14 cellular contexts compared by ENCODE assay signal in genomic region chr14:103859416-103860202, GRCh38. TPM values are rescaled to one million over a fixed set of nuclear protein-coding genes. Genes with fewer than 3 reads are reported as not detected.
DNase-seq lines count a peak whose midpoint lies in the region; ATAC-seq and TF ChIP-seq lines count a peak whose summit lies in the region.
"Had no signal": no experiment of that assay in that cellular context is flagged by ENCODE, and none has a peak within 500 bp of the region (broad histone marks: within the 10 kb centered on the region; RNA-seq: fewer than 3 reads in every experiment).

No MANE protein-coding gene starts in this region.

- H3K36me3 Mint-ChIP-seq in T-helper 17 cell (ENCODE audit: low read depth) = no peaks in the 10 kb centered on the region

- peak overlapping the region; percentile 1 for H3K14ac ChIP-seq in neuronal stem cell (ENCODE audit: low read length)

- H3K36me3 ChIP-seq in neuronal stem cell (replicated peaks in 1 of 2; ENCODE audit: control insufficient read depth in 2 of 2, insufficient read depth in 2 of 2, low read length in 2 of 2) (no peaks in the 10 kb centered on the region), transverse colon (no peaks in the 10 kb centered on the region)

- H3K4ac ChIP-seq in neuronal stem cell (ENCODE audit: low read length) = no peak overlapping the region

- no peak overlapping the region for H3K18ac ChIP-seq in neuronal stem cell (ENCODE audit: low read length)

- no peak overlapping the region for H4K8ac ChIP-seq in neuronal stem cell (ENCODE audit: low read depth, low read length)

- DNase-seq in left ventricle myocardium superior (peak; percentile 30), cardiac septum (ENCODE audit: low spot score) (no peak), right cardiac atrium (no peak), neuronal stem cell (ENCODE audit: low spot score) (no peak), T-helper 17 cell (no peak), transverse colon (no peak)
- no peak for DNase-seq in effector CD4-positive, alpha-beta T cell
- DNase-seq: GF-D8, NCI-H1092, NCI-H146, NCI-H2081 treated with DMSO at 0.1 percent for 48 hours, NCI-H510A had no signal

- H2BK12ac ChIP-seq in neuronal stem cell (ENCODE audit: low read length) = no peak overlapping the region

- H2AFZ ChIP-seq in neuronal stem cell (ENCODE audit: low read length) = no peak overlapping the region
- H2AFZ ChIP-seq: GM23338 had no signal

- peaks cover 14% of the 10 kb centered on the region for H3K27me3 Mint-ChIP-seq in T-helper 17 cell

- H3K79me1 ChIP-seq in neuronal stem cell (ENCODE audit: low read depth, low read length) = no peaks in the 10 kb centered on the region

- peak overlapping the region; percentile 13 for H3K23ac ChIP-seq in neuronal stem cell (ENCODE audit: low read depth, low read length, poor library complexity)

- no peak for TF ChIP-seq POLR2A in transverse colon (IDR thresholded peaks at IDR 0.05)

- H3K27me3 ChIP-seq in right cardiac atrium (ENCODE audit: control insufficient read depth, insufficient read depth) (no peaks in the 10 kb centered on the region), neuronal stem cell (ENCODE audit: control insufficient read depth in 3 of 3, insufficient read depth in 3 of 3, low read depth in 1 of 3, low read length in 3 of 3) (peaks cover 0 to 27% (median 0%) of the 10 kb centered on the region in 3 experiments), transverse colon (no peaks in the 10 kb centered on the region)

- WGBS in right cardiac atrium = 63% methylated on average over 18 of the region's 18 CpGs
- WGBS in neuronal stem cell (ENCODE audit: extremely low coverage in 2 of 2, insufficient read length in 2 of 2, insufficient replicate concordance in 1 of 2), 2 donors = no CpG with 5 or more reads among the region's 18 CpGs
- whole genome bisulfite sequencing in transverse colon (ENCODE audit: low coverage in 1 of 2), 2 donors = 55 to 84% methylated on average over 2 to 15 of the region's 18 CpGs

- peak overlapping the region; percentile 30 for H2BK5ac ChIP-seq in neuronal stem cell (ENCODE audit: low read length)

- H4K91ac ChIP-seq in neuronal stem cell (ENCODE audit: low read depth, low read length, poor library complexity) = no peak overlapping the region

- TF ChIP-seq EP300 in transverse colon (IDR thresholded peaks at IDR 0.05; ENCODE audit: low read depth) = no peak

- in situ Hi-C loops in transverse colon (cut with MboI; ENCODE audit: low pct_ligation_motif_present in 1 of 4, low pct_unique_long_range_greater_than_20kb in 1 of 4, low sequenced_read_pairs in 3 of 4) = no loop called here

- H3K4me1 ChIP-seq in right cardiac atrium (ENCODE audit: control insufficient read depth, insufficient read depth, low read length) = peaks cover 4% of the 10 kb centered on the region
- H3K4me1 ChIP-seq in neuronal stem cell (ENCODE audit: control insufficient read depth in 2 of 2, insufficient read depth in 1 of 2, low read depth in 1 of 2, low read length in 2 of 2) = peaks cover 15 to 20% of the 10 kb centered on the region in 2 donors
- H3K4me1 ChIP-seq in transverse colon = peaks cover 0 to 9% (median 8%) of the 10 kb centered on the region in 4 donors

- H2BK15ac ChIP-seq in neuronal stem cell (ENCODE audit: low read length) = peak overlapping the region; percentile 46

- no peak overlapping the region for H2BK120ac ChIP-seq in neuronal stem cell (ENCODE audit: low read depth, low read length)

- peaks cover 5% of the 10 kb centered on the region for H3K4me1 Mint-ChIP-seq in T-helper 17 cell

- no peaks in the 10 kb centered on the region for H3K9me3 ChIP-seq in right cardiac atrium (ENCODE audit: control insufficient read depth, low read length)
- H3K9me3 ChIP-seq in neuronal stem cell (replicated peaks in 1 of 2; ENCODE audit: control insufficient read depth in 2 of 2, insufficient read depth in 1 of 2, low read depth in 1 of 2, low read length in 2 of 2) = no peaks in the 10 kb centered on the region
- no peaks in the 10 kb centered on the region for H3K9me3 ChIP-seq in T-helper 17 cell (ENCODE audit: control insufficient read depth, low read length, poor library complexity, severe bottlenecking)
- H3K9me3 ChIP-seq in transverse colon = no peaks in the 10 kb centered on the region

- ATAC-seq in left ventricle myocardium superior (no peak), right cardiac atrium (no peak), T-helper 17 cell (no peak)
- ATAC-seq: GM23338 had no signal

- peak overlapping the region; percentile 63 for H3K27ac ChIP-seq in right cardiac atrium (ENCODE audit: low read length)
- H3K27ac ChIP-seq in neuronal stem cell (replicated peaks; ENCODE audit: low read length) = no peak overlapping the region
- H3K27ac ChIP-seq in transverse colon = no peak overlapping the region
- H3K27ac ChIP-seq: KMS-11 had no signal

- no peak overlapping the region for H3K27ac Mint-ChIP-seq in T-helper 17 cell
- H3K27ac Mint-ChIP-seq: GM23338 had no signal

- H2AK5ac ChIP-seq in neuronal stem cell (ENCODE audit: low read depth, low read length) = no peak overlapping the region

- no peak overlapping the region for H3K9ac ChIP-seq in neuronal stem cell (ENCODE audit: low read depth, low read length, poor library complexity)
- H3K9ac ChIP-seq: KMS-11 had no signal

- TF ChIP-seq CTCF in transverse colon (IDR thresholded peaks at IDR 0.05) = no peak

- intact Hi-C loops in left ventricle myocardium superior (cut with micrococcal nuclease) = no loop called here
- intact Hi-C loops in cardiac septum (cut with DNase I) = no loop called here
- intact Hi-C loops in right cardiac atrium (cut with DNase I) = no loop called here
- intact Hi-C loops in transverse colon (cut with DNase I; ENCODE audit: low total_unique reads) = no loop called here

- H3K4me3 ChIP-seq in right cardiac atrium (ENCODE audit: low read length) = no peak overlapping the region
- H3K4me3 ChIP-seq in neuronal stem cell (ENCODE audit: low read length in 2 of 2) = no peak overlapping the region
- H3K4me3 ChIP-seq in transverse colon = no peak overlapping the region
- H3K4me3 ChIP-seq: GM23338 had no signal

- H3K4me2 ChIP-seq in neuronal stem cell (ENCODE audit: insufficient read depth, low read length, poor library complexity, severe bottlenecking) = no peak overlapping the region
- H3K4me2 ChIP-seq: GM23338, KMS-11 had no signal

- H3K4me3 Mint-ChIP-seq in T-helper 17 cell = no peak overlapping the region
- H3K4me3 Mint-ChIP-seq: GM23338 had no signal

RNA-seq across cellular contexts. Expression of gene PPP1R13B, which starts 12.2 kb away (rescaled TPM):
- total RNA-seq in left ventricle myocardium superior (107 TPM), cardiac septum (67.8 TPM), right cardiac atrium (100 to 1,000 TPM; 102 to 158 (median 117) TPM), T-helper 17 cell (10 to 100 TPM; 18.2 to 22.6 TPM), transverse colon (100 to 1,000 TPM in 1 of 4 donors, 10 to 100 TPM in 3; 31.0 to 109 (median 42.0) TPM)
- polyA plus RNA-seq in right cardiac atrium = 50.1 TPM
- 2.1 TPM for polyA plus RNA-seq in neuronal stem cell (2013, experiment 1 of 2)
- polyA plus RNA-seq in neuronal stem cell (2013, experiment 2 of 2) = 1.6 TPM
